In genomic region chr7:22822486-22823141, GRCh38 we compare ENCODE assay signal across 8 cellular contexts. TPM values are rescaled to one million over a fixed set of nuclear protein-coding genes. Genes with fewer than 3 reads are reported as not detected.
DNase-seq lines count a peak whose midpoint lies in the region; ATAC-seq and TF ChIP-seq lines count a peak whose summit lies in the region.

TSS of gene TOMM7 (minus strand) at chr7:22822849. CDS start at chr7:22822779, 70 bp downstream.

- no TSS peak for BruUV-seq in mammary epithelial cell (replicated peaks; lab: Mats Ljungman, UMichigan)

- peak within 1 kb of the TSS; percentile 86 for H3K4me2 ChIP-seq in mammary epithelial cell (ENCODE audit: insufficient read depth, low read depth, low read length)

- H3K27me3 ChIP-seq in AG04450 (ENCODE audit: control insufficient read depth, insufficient read depth, low read length) (no peaks in the 10 kb centered on the region), WERI-Rb-1 (ENCODE audit: insufficient read depth, low read depth, severe bottlenecking) (no peaks in the 10 kb centered on the region), mammary epithelial cell (ENCODE audit: insufficient read depth, low read length) (no peaks in the 10 kb centered on the region), iPS-20b (ENCODE audit: insufficient read depth, low read length) (no peaks in the 10 kb centered on the region)

- WGBS in mammary epithelial cell (ENCODE audit: low coverage, missing lambda C conversion rate) = 2% methylated on average over 25 of the region's 38 CpGs

- TF ChIP-seq CTCF in AG04450 (IDR thresholded peaks at IDR 0.05; ENCODE audit: low read depth, low read length) = no peak
- TF ChIP-seq CTCF in WERI-Rb-1 (IDR thresholded peaks at IDR 0.05; ENCODE audit: low read depth, low read length) = peak; percentile 40
- peak in 1 of 2 donors; percentile 45 for TF ChIP-seq CTCF in mammary epithelial cell (conservative IDR thresholded peaks at IDR 0.05 in 1 of 2, IDR thresholded peaks at IDR 0.05 in 1 of 2; ENCODE audit: extremely low read depth in 1 of 2, insufficient read depth in 1 of 2, low read depth in 1 of 2, low read length in 2 of 2)

- H3K9ac ChIP-seq in mammary epithelial cell (ENCODE audit: insufficient read depth, low read length) = peak within 1 kb of the TSS; percentile 87
- H3K9ac ChIP-seq in iPS-20b (ENCODE audit: low read depth, low read length) = peak within 1 kb of the TSS; percentile 98

- peak within 1 kb of the TSS; percentile 84 for H2AFZ ChIP-seq in mammary epithelial cell (ENCODE audit: low read depth, low read length)

- dilution Hi-C loops in mammary epithelial cell (cut with HindIII; ENCODE audit: low sequenced_read_pairs) = no loop called here

- POLR2A ChIA-PET in AG04450 (lab: Yijun Ruan, JAX) = interaction anchor here (0.6 to 1.0 kb wide), 3 partner anchors 33 to 293 kb away, joined by 3 read pairs; no protein-coding TSS in a partner anchor

- CTCF ChIA-PET in AG04450 (lab: Charles Lee) = interaction anchor here (1.0 to 2.5 kb wide), 7 partner anchors 33 to 262 kb away, joined by 3 to 12 read pairs (median 5); partner anchors contain the start of gene IL6
- CTCF ChIA-PET in mammary epithelial cell (lab: Charles Lee; ENCODE audit: low non-redundant PET) = no interaction called here

- ATAC-seq in GM18873 (IDR thresholded peaks at IDR 0.05; ENCODE audit: low FRiP score, unreplicated experiment) (peak; percentile 75), HG03139 (IDR thresholded peaks at IDR 0.05; ENCODE audit: unreplicated experiment) (peak; percentile 80)

- H3K4me3 ChIP-seq in AG04450 (ENCODE audit: low read depth, low read length) (peak within 1 kb of the TSS; percentile 95), WERI-Rb-1 (ENCODE audit: low read depth, low read length) (peak within 1 kb of the TSS; percentile 99), mammary epithelial cell (replicated peaks in 1 of 3; ENCODE audit: insufficient read depth in 1 of 3, low read depth in 2 of 3, low read length in 3 of 3) (peak within 1 kb of the TSS; percentile 76 to 93 (median 88)), iPS-20b (ENCODE audit: low read length) (peak within 1 kb of the TSS; percentile 100), skin epidermis (peak within 1 kb of the TSS; percentile 70 to 90 (median 77))

- DNase-seq in AG04450 (ENCODE audit: low read depth, low spot score) (peak; percentile 94), NCI-H2227 (lab: John Stamatoyannopoulos, UW; ENCODE audit: unreplicated experiment) (peak; percentile 97), WERI-Rb-1 (peak; percentile 92), mammary epithelial cell (peak; percentile 92)

- H3K4me1 ChIP-seq in mammary epithelial cell (ENCODE audit: insufficient read depth, low read length) (peaks cover 18% of the 10 kb centered on the region), iPS-20b (ENCODE audit: insufficient read depth, low read length) (peaks cover 9% of the 10 kb centered on the region)

- intact Hi-C loops in mammary epithelial cell (cut with micrococcal nuclease) = loop anchor here (1.0 to 2.0 kb wide), 3 partner anchors 37 to 233 kb away; no protein-coding TSS in a partner anchor

- H3K79me2 ChIP-seq in mammary epithelial cell (ENCODE audit: insufficient read depth, low read length) = peaks cover 46% of the 10 kb centered on the region

- H3K9me3 ChIP-seq in AG04450 (ENCODE audit: control insufficient read depth, insufficient read depth, low read length) (peaks cover 4% of the 10 kb centered on the region; the same call in 1 of the 2 replicates), WERI-Rb-1 (ENCODE audit: severe bottlenecking) (no peaks in the 10 kb centered on the region), mammary epithelial cell (replicated peaks; ENCODE audit: insufficient read depth, low read length) (no peaks in the 10 kb centered on the region), iPS-20b (ENCODE audit: insufficient read depth, low read depth, low read length) (no peaks in the 10 kb centered on the region)

- in situ Hi-C loops in mammary epithelial cell (cut with MboI; ENCODE audit: low sequenced_read_pairs in 2 of 2) = loop anchor here in 1 of 2 donors (10.0 kb wide), 1 partner anchor 232 kb away; no protein-coding TSS in a partner anchor

- H3K36me3 ChIP-seq in WERI-Rb-1 (peaks cover 2% of the 10 kb centered on the region; the same call in 1 of the 2 replicates), mammary epithelial cell (ENCODE audit: insufficient read depth, low read length) (peaks cover 2% of the 10 kb centered on the region), iPS-20b (ENCODE audit: insufficient read depth, low read depth, low read length) (peaks cover 15% of the 10 kb centered on the region)

- H4K20me1 ChIP-seq in mammary epithelial cell (ENCODE audit: insufficient read depth, low read length) = no peaks in the 10 kb centered on the region

- peak within 1 kb of the TSS; percentile 69 for H3K27ac ChIP-seq in AG04450 (ENCODE audit: low read depth, low read length)
- peak within 1 kb of the TSS; percentile 71 for H3K27ac ChIP-seq in WERI-Rb-1
- peak within 1 kb of the TSS; percentile 84 for H3K27ac ChIP-seq in mammary epithelial cell (ENCODE audit: insufficient read depth, low read depth, low read length)
- peak within 1 kb of the TSS; percentile 95 for H3K27ac ChIP-seq in iPS-20b (ENCODE audit: low read length)
- H3K27ac ChIP-seq in skin epidermis = peak within 1 kb of the TSS; percentile 73 to 95 (median 87)

RNA-seq across cellular contexts. Expression of gene TOMM7, which starts in this region (rescaled TPM):
- 390 and 549 TPM in 2 replicates for polyA plus RNA-seq in AG04450 (2011; rRNA removed)
- polyA minus RNA-seq in AG04450 (2011; rRNA and poly(A)+ RNA removed) = 95.8 and 143 TPM in 2 replicates
- 100 to 1,000 TPM in 1 of 2 donors, 10 to 100 TPM in 1; 77.5 to 239 TPM for total RNA-seq in mammary epithelial cell
- 267 TPM for polyA plus RNA-seq in mammary epithelial cell
- polyA minus RNA-seq in mammary epithelial cell = 104 TPM

Comparison
In these comparisons a context has a peak if more than half of its experiments do, and no peak if none do; other contexts are left out.
1. Peak in every context shown above with its lines: DNase-seq, ATAC-seq, H3K4me3 ChIP-seq and H3K27ac ChIP-seq.